ENCODE assay signal across 8 cellular contexts in genomic region chr7:100434297-100435144, GRCh38. TPM values are rescaled to one million over a fixed set of nuclear protein-coding genes. Genes with fewer than 3 reads are reported as not detected.
DNase-seq lines count a peak whose midpoint lies in the region; ATAC-seq and TF ChIP-seq lines count a peak whose summit lies in the region.

No MANE protein-coding gene starts in this region.

- ATAC-seq in activated CD8-positive, alpha-beta T cell treated with anti-CD3 and anti-CD28 coated beads for 36 hours: no peak

- no peaks in the 10 kb centered on the region for H3K9me3 ChIP-seq in iPS-18c (ENCODE audit: control insufficient read depth, insufficient read depth, low read length)
- H3K9me3 ChIP-seq in stomach: no peaks in the 10 kb centered on the region

- POLR2A ChIA-PET in activated CD8-positive, alpha-beta T cell treated with anti-CD3 and anti-CD28 coated beads for 36 hours (lab: Charles Lee): interaction anchor here (0.7 to 3.1 kb wide), 6 partner anchors 10 to 339 kb away, joined by 3 to 11 read pairs (median 4); partner anchors contain the start of gene TSC22D4

- peak overlapping the region; percentile 92 for H3K4me3 ChIP-seq in iPS-18c (ENCODE audit: insufficient read depth, low read depth, low read length)
- H3K4me3 ChIP-seq in stomach: peak overlapping the region; percentile 78 to 97 (median 86)

- DNase-seq in activated CD8-positive, alpha-beta memory T cell treated with anti-CD3 and anti-CD28 coated beads for 24 hours: peak; percentile 57
- DNase-seq in activated CD8-positive, alpha-beta memory T cell treated with anti-CD3 and anti-CD28 coated beads, Interleukin-2, amount 50 U/mL, for 48 hours: no peak
- DNase-seq in activated CD8-positive, alpha-beta T cell treated with anti-CD3 and anti-CD28 coated beads for 36 hours: no peak
- no peak for DNase-seq in stomach
- DNase-seq in stimulated activated CD4-positive, alpha-beta T cell treated with anti-CD3 and anti-CD28 coated beads, Interleukin-1b, Interleukin-23, amount 100 ng/mL, for 48 hours: no peak
- no peak for DNase-seq in activated CD4-positive, alpha-beta T cell treated with anti-CD3 and anti-CD28 coated beads, Interleukin-2, amount 50 U/mL, for 4 hours
- no peak for DNase-seq in activated CD4-positive, CD25-positive, alpha-beta regulatory T cell treated with anti-CD3 and anti-CD28 coated beads, Interleukin-2, amount 50 U/mL, for 72 hours

- H3K27me3 ChIP-seq in stomach: no peaks in the 10 kb centered on the region

- peak overlapping the region in 4 of 5 donors; percentile 97 to 99 (median 97) for H3K27ac ChIP-seq in stomach

- peak overlapping the region; percentile 97 for H3K27ac Mint-ChIP-seq in activated CD8-positive, alpha-beta T cell treated with anti-CD3 and anti-CD28 coated beads for 36 hours

- peaks cover 12 to 43% (median 32%) of the 10 kb centered on the region in 4 donors for H3K36me3 ChIP-seq in stomach

- peaks cover 36 to 62% (median 59%) of the 10 kb centered on the region in 4 donors for H3K4me1 ChIP-seq in stomach

- H3K9me3 Mint-ChIP-seq in activated CD8-positive, alpha-beta T cell treated with anti-CD3 and anti-CD28 coated beads for 36 hours: no peaks in the 10 kb centered on the region

- CTCF ChIA-PET in activated CD8-positive, alpha-beta T cell treated with anti-CD3 and anti-CD28 coated beads for 36 hours (lab: Charles Lee): interaction anchor here (0.7 to 1.4 kb wide), 3 partner anchors 10 to 48 kb away, joined by 3 to 5 read pairs (median 4); no protein-coding TSS in a partner anchor

- H3K4me3 Mint-ChIP-seq in activated CD8-positive, alpha-beta T cell treated with anti-CD3 and anti-CD28 coated beads for 36 hours: peak overlapping the region; percentile 92

- no peak for TF ChIP-seq POLR2A in stomach (IDR thresholded peaks at IDR 0.05)

- H3K4me1 Mint-ChIP-seq in activated CD8-positive, alpha-beta T cell treated with anti-CD3 and anti-CD28 coated beads for 36 hours (ENCODE audit: low read depth): peaks cover 37% of the 10 kb centered on the region

- WGBS in stomach, 5 donors: 69 to 77% (median 75%) methylated on average over 21 to 22 of the region's 22 CpGs

- TF ChIP-seq CTCF in activated CD8-positive, alpha-beta T cell treated with anti-CD3 and anti-CD28 coated beads for 36 hours (IDR thresholded peaks at IDR 0.05): no peak
- TF ChIP-seq CTCF in stomach (IDR thresholded peaks at IDR 0.05): no peak

- peaks cover 52% of the 10 kb centered on the region for H3K36me3 Mint-ChIP-seq in activated CD8-positive, alpha-beta T cell treated with anti-CD3 and anti-CD28 coated beads for 36 hours (ENCODE audit: low read depth)

- H3K27me3 Mint-ChIP-seq in activated CD8-positive, alpha-beta T cell treated with anti-CD3 and anti-CD28 coated beads for 36 hours: no peaks in the 10 kb centered on the region

- no peak for TF ChIP-seq EP300 in stomach (IDR thresholded peaks at IDR 0.05)

- intact Hi-C loops in activated CD8-positive, alpha-beta T cell treated with anti-CD3 and anti-CD28 coated beads for 36 hours (cut with micrococcal nuclease): no loop called here
- intact Hi-C loops in stomach (cut with DNase I; ENCODE audit: low total_unique reads): no loop called here

RNA-seq across cellular contexts. Expression of gene PPP1R35, which starts 1.8 kb away (rescaled TPM):
- 10 to 100 TPM; 63.4 to 67.8 TPM for total RNA-seq in activated CD8-positive, alpha-beta T cell treated with anti-CD3 and anti-CD28 coated beads for 36 hours
- total RNA-seq in stomach: 100 to 1,000 TPM in 1 of 5 donors, 10 to 100 TPM in 1, 1 to 10 TPM in 2, not detected in 1; 6.2 to 226 (median 38.9) TPM
- polyA plus RNA-seq in stomach: 10 to 100 TPM; 29.5 to 78.0 (median 39.5) TPM

RNA-seq across cellular contexts. Expression of gene MEPCE, which starts 4.9 kb away (rescaled TPM):
- total RNA-seq in activated CD8-positive, alpha-beta T cell treated with anti-CD3 and anti-CD28 coated beads for 36 hours: 10 to 100 TPM; 38.3 to 38.8 TPM
- 100 to 1,000 TPM in 1 of 5 donors, 10 to 100 TPM in 4; 14.1 to 117 (median 28.1) TPM for total RNA-seq in stomach
- 10 to 100 TPM; 17.4 to 21.4 (median 20.0) TPM for polyA plus RNA-seq in stomach

RNA-seq across cellular contexts. Expression of gene ZCWPW1, which starts 6.0 kb away (rescaled TPM):
- total RNA-seq in activated CD8-positive, alpha-beta T cell treated with anti-CD3 and anti-CD28 coated beads for 36 hours: 1 to 10 TPM; 2.5 to 3.6 TPM
- total RNA-seq in stomach: 10 to 100 TPM in 2 of 5 donors, 1 to 10 TPM in 1, under 1 TPM in 1, not detected in 1; 0.89 to 44.3 (median 10.9) TPM
- 10 to 100 TPM in 1 of 3 donors, 1 to 10 TPM in 2; 4.9 to 11.7 (median 5.2) TPM for polyA plus RNA-seq in stomach

RNA-seq across cellular contexts. Expression of gene SPACDR, which starts 29.5 kb away (rescaled TPM):
- 1 to 10 TPM; 3.7 to 4.6 TPM for total RNA-seq in activated CD8-positive, alpha-beta T cell treated with anti-CD3 and anti-CD28 coated beads for 36 hours
- total RNA-seq in stomach: 1 to 10 TPM in 1 of 5 donors, not detected in 4; 2.3 TPM
- 1 to 10 TPM in 1 of 3 donors, under 1 TPM in 1, not detected in 1; 0.65 to 1.1 TPM for polyA plus RNA-seq in stomach

RNA-seq across cellular contexts. Expression of gene TSC22D4, which starts 44.5 kb away (rescaled TPM):
- 10 to 100 TPM; 92.6 to 94.2 TPM for total RNA-seq in activated CD8-positive, alpha-beta T cell treated with anti-CD3 and anti-CD28 coated beads for 36 hours
- 100 to 1,000 TPM in 1 of 5 donors, 10 to 100 TPM in 3, 1 to 10 TPM in 1; 9.4 to 120 (median 28.0) TPM for total RNA-seq in stomach
- polyA plus RNA-seq in stomach: 10 to 100 TPM; 25.1 to 44.8 (median 35.0) TPM
